In the genomic region with DNA sequence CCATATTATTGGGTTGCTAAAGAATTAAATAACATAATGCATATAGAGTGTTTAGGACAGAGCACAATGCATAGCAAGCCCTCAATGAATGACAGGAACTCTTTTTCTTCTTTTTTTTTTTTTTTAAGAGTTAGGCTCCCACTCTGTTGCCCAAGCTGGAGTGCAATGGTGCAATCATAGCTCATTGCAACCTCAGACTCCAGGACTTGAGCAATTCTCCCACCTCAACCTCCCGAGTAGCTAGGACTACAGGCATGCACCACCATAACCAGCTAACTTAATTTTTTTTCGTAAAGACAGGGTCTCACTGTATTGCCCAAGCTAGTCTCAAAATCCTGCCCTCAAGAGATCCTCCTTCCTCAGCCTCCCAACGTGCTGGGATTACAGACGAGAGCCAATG, we compare ENCODE assay signal across 22 cellular contexts.
"Had no signal": no experiment of that assay in that cellular context is flagged by ENCODE, and none has a peak within 500 bp of the region (broad histone marks: within the 10 kb centered on the region; RNA-seq: fewer than 3 reads in every experiment).

No MANE protein-coding gene starts in this region.

- H3K4me2 ChIP-seq: KMS-11 had no signal

- H3K27ac ChIP-seq: KMS-11, RWPE1, SJSA1, SK-N-MC had no signal

- FAIRE-seq: K562 had no signal

- H3K27me3 ChIP-seq: SJSA1 had no signal

- H3K9ac ChIP-seq: KMS-11 had no signal

- H3K4me1 ChIP-seq: SJSA1 had no signal

- ATAC-seq: K562, Panc1, PC-3 had no signal

- H3K4me3 ChIP-seq: K562, SJSA1, SK-N-MC had no signal

- DNase-seq: Kasumi-1, MM.1S, NCI-H1092, NCI-H1105 treated with DMSO at 0.1 percent for 48 hours, NCI-H1417 treated with DMSO at 0.1 percent for 48 hours, NCI-H146, NCI-H1694 treated with DMSO at 0.1 percent for 48 hours, NCI-H1930, NCI-H2081, NCI-H2107, NCI-H2227 treated with DMSO at 0.1 percent for 48 hours, NCI-H524, NCI-H69, NCI-H774, PC-3, SHP77 had no signal
